28 cellular contexts compared by ENCODE assay signal in genomic region chr5:151632524-151632923, GRCh38. TPM values are rescaled to one million over a fixed set of nuclear protein-coding genes. Genes with fewer than 3 reads are reported as not detected.
DNase-seq lines count a peak whose midpoint lies in the region; ATAC-seq and TF ChIP-seq lines count a peak whose summit lies in the region.
"Had no signal": no experiment of that assay in that cellular context is flagged by ENCODE, and none has a peak within 500 bp of the region (broad histone marks: within the 10 kb centered on the region; RNA-seq: fewer than 3 reads in every experiment).

No MANE protein-coding gene starts in this region.

- H3K4me1 ChIP-seq in Panc1 (ENCODE audit: control insufficient read depth, insufficient read depth, low read length) = no peaks in the 10 kb centered on the region
- H3K4me1 ChIP-seq in left ventricle myocardium inferior = peaks cover 37% of the 10 kb centered on the region
- H3K4me1 ChIP-seq: breast epithelium, left lung, SJCRH30 had no signal

- in situ Hi-C loops in Panc1 (cut with HindIII; ENCODE audit: low pct_unique_long_range_greater_than_20kb, low sequenced_read_pairs) = no loop called here

- H3K27me3 ChIP-seq in Panc1 (ENCODE audit: control insufficient read depth, insufficient read depth, low read length) = peaks cover 7% of the 10 kb centered on the region; the same call in 1 of the 2 replicates
- no peaks in the 10 kb centered on the region for H3K27me3 ChIP-seq in left ventricle myocardium inferior (ENCODE audit: low read depth)
- H3K27me3 ChIP-seq: breast epithelium had no signal

- intact Hi-C loops in Panc1 (cut with micrococcal nuclease; ENCODE audit: unreplicated experiment) (no loop called here), left ventricle myocardium inferior (cut with micrococcal nuclease) (no loop called here), sciatic nerve (cut with DNase I) (no loop called here), posterior vena cava (cut with DNase I) (no loop called here)

- ATAC-seq in Panc1 (0 out of 2 replicates have a peak, but pooled peaks have one; percentile 50), sciatic nerve (peak; percentile 31), HG02840 (IDR thresholded peaks at IDR 0.05; ENCODE audit: low FRiP score, unreplicated experiment) (no peak)
- ATAC-seq: effector memory CD8-positive, alpha-beta T cell; left lung; naive thymus-derived CD4-positive, alpha-beta T cell had no signal

- no peaks in the 10 kb centered on the region for H3K36me3 ChIP-seq in Panc1 (ENCODE audit: control insufficient read depth, insufficient read depth, low read length)
- no peaks in the 10 kb centered on the region for H3K36me3 ChIP-seq in left ventricle myocardium inferior
- H3K36me3 ChIP-seq: breast epithelium, esophagus muscularis mucosa, left lung, SJCRH30 had no signal

- TF ChIP-seq CTCF in Panc1 (IDR thresholded peaks at IDR 0.05) (no peak), left ventricle myocardium inferior (IDR thresholded peaks at IDR 0.05; ENCODE audit: borderline replicate concordance) (no peak)

- CTCF ChIA-PET in Panc1 (lab: Charles Lee) = no interaction called here

- H3K9me3 ChIP-seq in Panc1 (ENCODE audit: control insufficient read depth, insufficient read depth, low read depth, low read length) (no peaks in the 10 kb centered on the region), left ventricle myocardium inferior (replicated peaks) (no peaks in the 10 kb centered on the region)
- H3K9me3 ChIP-seq: breast epithelium, esophagus muscularis mucosa, left lung, SJCRH30 had no signal

- BruUV-seq in Panc1 (replicated peaks; lab: Mats Ljungman, UMichigan) = no TSS peak

- H3K27ac ChIP-seq in Panc1 (ENCODE audit: low read length) (no peak overlapping the region), left ventricle myocardium inferior (replicated peaks) (peak overlapping the region; percentile 40)
- H3K27ac ChIP-seq: C4-2B, esophagus muscularis mucosa, left lung, PC-9, SJCRH30 had no signal

- POLR2A ChIA-PET in Panc1 (lab: Charles Lee) = no interaction called here

- H3K4me3 ChIP-seq in Panc1 (ENCODE audit: low read depth in 2 of 2, low read length in 2 of 2) (no peak overlapping the region), left ventricle myocardium inferior (no peak overlapping the region)
- H3K4me3 ChIP-seq: breast epithelium, esophagus muscularis mucosa, left lung, PC-9, SJCRH30 had no signal

- DNase-seq in Panc1 (ENCODE audit: low read depth, low spot score) = no peak
- peak; percentile 38 for DNase-seq in brain pericyte (ENCODE audit: low read depth, low spot score)
- peak; percentile 66 for DNase-seq in left ventricle myocardium inferior
- no peak for DNase-seq in sciatic nerve (ENCODE audit: low spot score)
- no peak for DNase-seq in NCI-H446 (lab: John Stamatoyannopoulos, UW)
- no peak for DNase-seq in posterior vena cava (ENCODE audit: low spot score)
- DNase-seq: activated CD4-positive, alpha-beta T cell treated with anti-CD3 and anti-CD28 coated beads, Interleukin-2, amount 50 U/mL, for 4 hours; activated CD4-positive, CD25-positive, alpha-beta regulatory T cell; activated naive CD4-positive, alpha-beta T cell treated with anti-CD3 and anti-CD28 coated beads, Interleukin-2, amount 50 U/mL, for 16 hours; Calu3; effector memory CD8-positive, alpha-beta T cell; HFFc6; hippocampal formation; midbrain; naive thymus-derived CD4-positive, alpha-beta T cell; NCI-H1694; NCI-H2171; NCI-H510A treated with DMSO at 0.1 percent for 48 hours; PC-9; stimulated activated CD4-positive, alpha-beta T cell treated with anti-CD3 and anti-CD28 coated beads, Interleukin-12 subunit alpha, Interleukin-12 subunit beta, amount 100 ng/mL, for 4 hours; stimulated activated CD4-positive, alpha-beta T cell treated with anti-CD3 and anti-CD28 coated beads, Interleukin-4, amount 100 ng/mL, for 1 hour had no signal

RNA-seq across cellular contexts. Expression of gene FAT2, which starts 41.4 kb away (rescaled TPM):
- total RNA-seq in Panc1 (2021; ENCODE audit: unreplicated experiment) (not detected), left ventricle myocardium inferior (not detected), sciatic nerve (0.40 TPM), posterior vena cava (not detected)
- polyA plus RNA-seq in Panc1 (2012; ENCODE audit: insufficient read length) = not detected
- total RNA-seq: activated T-helper 1 cell treated with anti-CD3 and anti-CD28 coated beads, Interleukin-12 subunit alpha, Interleukin-12 subunit beta, Interleukin-2, Interleukin-4 antibody, amounts not matched to agents 30 ng/mL and 10 ng/mL and 1 ng/mL, durations not matched to agents 14 hours and 24 hours and 36 hours; Calu3; esophagus muscularis mucosa; HFFc6; naive thymus-derived CD4-positive, alpha-beta T cell had no signal
- polyA plus RNA-seq: naive thymus-derived CD4-positive, alpha-beta T cell had no signal

RNA-seq across cellular contexts. Expression of gene SPARC, which starts 54.2 kb away (rescaled TPM):
- total RNA-seq in Panc1 (2021; ENCODE audit: unreplicated experiment) (228 TPM), left ventricle myocardium inferior (477 TPM), sciatic nerve (3,484 TPM), posterior vena cava (1,000 to 10,000 TPM in 1 of 2 donors, 100 to 1,000 TPM in 1; 913 to 2,416 TPM)
- 986 TPM for polyA plus RNA-seq in Panc1 (2012; ENCODE audit: insufficient read length)
- total RNA-seq: activated T-helper 1 cell treated with anti-CD3 and anti-CD28 coated beads, Interleukin-12 subunit alpha, Interleukin-12 subunit beta, Interleukin-2, Interleukin-4 antibody, amounts not matched to agents 30 ng/mL and 10 ng/mL and 1 ng/mL, durations not matched to agents 14 hours and 24 hours and 36 hours; Calu3 had no signal

Comparison
In these comparisons a context has a peak if more than half of its experiments do, and no peak if none do; other contexts are left out.
1. DNase-seq: peak in brain pericyte (single experiment) and left ventricle myocardium inferior (single experiment); none in Panc1 (single experiment), sciatic nerve (single experiment), NCI-H446 (0 of 2) and posterior vena cava (single experiment).